ENCODE assay signal across 27 cellular contexts in the genomic region with DNA sequence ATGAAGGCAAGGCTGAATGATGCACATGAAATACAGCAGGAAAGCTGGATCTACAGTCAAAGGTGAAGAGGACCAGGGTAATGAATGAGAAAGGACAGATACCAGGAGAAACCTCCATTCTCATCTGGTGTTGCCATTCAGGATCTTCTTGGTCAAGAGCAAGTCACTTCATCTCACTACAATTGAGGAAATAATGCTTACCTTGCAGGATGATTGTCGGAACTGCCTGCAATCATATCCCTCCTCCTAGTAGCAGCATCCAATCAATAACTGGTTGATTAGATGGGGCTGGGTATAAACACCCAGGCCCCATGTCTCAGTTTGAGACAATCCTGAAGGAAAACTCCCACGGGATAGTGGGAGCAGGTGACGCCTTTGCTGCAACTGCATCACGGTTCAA.
"Had no signal": no experiment of that assay in that cellular context is flagged by ENCODE, and none has a peak within 500 bp of the region (broad histone marks: within the 10 kb centered on the region; RNA-seq: fewer than 3 reads in every experiment).

No MANE protein-coding gene starts in this region.

- H3K27me3 ChIP-seq: stomach, testis, thyroid gland, tibial artery, tibial nerve, transverse colon, upper lobe of left lung, upper lobe of right lung, vagina had no signal

- H3K4me3 ChIP-seq: stomach, suprapubic skin, testis, thoracic aorta, thyroid gland, tibial artery, tibial nerve, transverse colon, upper lobe of left lung, upper lobe of right lung, uterus, vagina had no signal

- H3K9me3 ChIP-seq: stomach, suprapubic skin, testis, thoracic aorta, thyroid gland, tibial artery, tibial nerve, transverse colon, upper lobe of left lung, upper lobe of right lung, uterus, vagina had no signal

- ATAC-seq: stimulated activated effector memory CD8-positive, alpha-beta T cell treated with anti-CD3 and anti-CD28 coated beads, Interleukin-12 subunit alpha, Interleukin-12 subunit beta, amount 100 ng/mL, for 72 hours; stimulated activated memory B cell treated with anti-CD40 and anti-IgM and Interleukin-4, amounts not matched to agents 10 μg/mL and 1 μg/mL and 100 μg/mL, for 72 hours; stimulated activated naive B cell treated with anti-CD40 and anti-IgM and Interleukin-4, amounts not matched to agents 10 μg/mL and 1 μg/mL and 100 μg/mL, for 72 hours; stimulated activated naive CD8-positive, alpha-beta T cell treated with anti-CD3 and anti-CD28 coated beads, Interleukin-15, amount 100 ng/mL, for 72 hours; stimulated activated naive CD8-positive, alpha-beta T cell treated with anti-CD3 and anti-CD28 coated beads, Interleukin-15, Interleukin-2, amounts not matched to agents 100 U/mL and 50 U/mL, for 24 hours; upper lobe of right lung had no signal

- H3K36me3 ChIP-seq: stomach, suprapubic skin, thoracic aorta, thyroid gland, tibial artery, tibial nerve, transverse colon, upper lobe of left lung, upper lobe of right lung, uterus, vagina had no signal

- H3K27ac ChIP-seq: stomach, suprapubic skin, testis, thoracic aorta, thyroid gland, tibial artery, transverse colon, upper lobe of left lung, upper lobe of right lung, uterus, vagina had no signal

- DNase-seq: stimulated activated CD4-positive, alpha-beta T cell treated with anti-CD3 and anti-CD28 coated beads, Interleukin-2, amount 100 ng/mL, for 48 hours; stimulated activated CD4-positive, alpha-beta T cell treated with anti-CD3 and anti-CD28 coated beads, Interleukin-4, amount 100 ng/mL, for 1 hour; stimulated activated CD4-positive, alpha-beta T cell treated with anti-CD3 and anti-CD28 coated beads, Interleukin-4, amount 100 ng/mL, for 24 hours; stimulated activated CD4-positive, alpha-beta T cell treated with anti-CD3 and anti-CD28 coated beads, Interleukin-4, amount 100 ng/mL, for 4 hours; stimulated activated CD8-positive, alpha-beta memory T cell treated with anti-CD3 and anti-CD28 coated beads, Interleukin-4, amount 100 ng/mL, for 48 hours; stimulated activated naive B cell treated with anti-CD40 and anti-IgM and Interleukin-4, amounts not matched to agents 10 μg/mL and 1 μg/mL and 100 μg/mL, for 72 hours; stimulated activated naive CD4-positive, alpha-beta T cell; stimulated activated naive CD4-positive, alpha-beta T cell treated with Interleukin-2 at 50 U/mL for 16 hours; stimulated activated naive CD8-positive, alpha-beta T cell treated with anti-CD3 and anti-CD28 coated beads, Interleukin-15, amount 100 ng/mL, for 72 hours; stimulated activated naive CD8-positive, alpha-beta T cell treated with anti-CD3 and anti-CD28 coated beads, Interleukin-15, Interleukin-2, amounts not matched to agents 100 U/mL and 50 U/mL, for 24 hours; stomach; substantia nigra; testis; thyroid gland; tibial artery; transverse colon; trophoblast cell; upper lobe of left lung; upper lobe of right lung; uterus had no signal

- H3K4me1 ChIP-seq: stomach, suprapubic skin, testis, thyroid gland, tibial artery, transverse colon, upper lobe of left lung, upper lobe of right lung, uterus, vagina had no signal

- FAIRE-seq: urothelium cell line had no signal
